Comparison of ENCODE assay signal across 1 cellular context in genomic region chr22:50643821-50644101, GRCh38. TPM values are rescaled to one million over a fixed set of nuclear protein-coding genes. Genes with fewer than 3 reads are reported as not detected.
"Had no signal": no experiment of that assay in that cellular context is flagged by ENCODE, and none has a peak within 500 bp of the region (broad histone marks: within the 10 kb centered on the region; RNA-seq: fewer than 3 reads in every experiment).

No MANE protein-coding gene starts in this region.

RNA-seq across cellular contexts. Expression of gene SHANK3, which starts 28.9 kb away (rescaled TPM):
- polyA plus RNA-seq: naive thymus-derived CD8-positive, alpha-beta T cell had no signal

RNA-seq across cellular contexts. Expression of gene MAPK8IP2, which starts 43.2 kb away (rescaled TPM):
- polyA plus RNA-seq: naive thymus-derived CD8-positive, alpha-beta T cell had no signal
